10 cellular contexts compared by ENCODE assay signal in the genomic region with DNA sequence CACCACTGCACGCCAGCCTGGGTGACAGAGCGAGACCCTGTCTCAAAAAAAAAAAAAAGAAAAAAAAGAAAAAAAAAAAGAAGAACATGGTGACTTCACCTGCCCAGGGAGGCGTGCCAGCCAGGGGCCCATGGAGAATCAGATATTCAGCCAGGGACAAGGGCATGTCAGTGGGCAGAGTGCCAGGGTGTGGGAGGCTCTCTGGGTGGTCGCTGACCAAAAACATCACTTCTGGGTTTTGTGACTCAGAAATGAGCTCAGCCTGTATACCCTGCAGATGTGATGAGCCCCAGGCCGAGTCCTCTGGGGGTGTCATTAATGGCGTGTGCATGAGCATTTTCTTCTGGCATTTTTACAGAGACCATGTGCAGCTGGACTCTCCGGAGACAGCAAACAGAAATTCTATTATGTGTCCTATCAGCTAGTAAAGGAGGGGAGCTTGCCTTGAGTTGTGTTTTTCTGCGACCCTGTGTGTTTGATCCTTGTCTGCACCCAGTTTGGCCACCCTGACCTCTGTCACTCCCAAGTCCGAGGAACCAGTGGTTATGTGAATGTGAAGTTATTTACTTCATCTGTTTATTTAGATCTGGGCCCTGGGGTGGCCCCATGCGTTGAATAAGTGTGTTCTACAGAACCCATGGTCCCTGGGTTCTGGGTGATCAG. TPM values are rescaled to one million over a fixed set of nuclear protein-coding genes. Genes with fewer than 3 reads are reported as not detected.
A peak's percentile ranks its signal among the peaks of the same experiment; 100 is the strongest.
DNase-seq lines count a peak whose midpoint lies in the region; ATAC-seq and TF ChIP-seq lines count a peak whose summit lies in the region.
"Had no signal": no experiment of that assay in that cellular context is flagged by ENCODE, and none has a peak within 500 bp of the region (broad histone marks: within the 10 kb centered on the region; RNA-seq: fewer than 3 reads in every experiment).

No MANE protein-coding gene starts in this region.

- peak overlapping the region in 5 of 6 donors; percentile 23 to 81 (median 74) for H3K27ac Mint-ChIP-seq in immature natural killer cell

- peaks cover 19% of the 10 kb centered on the region for H3K36me3 Mint-ChIP-seq in activated T-cell treated with anti-CD3 and anti-CD28 coated beads, Interleukin-2, amount 50 U/mL, for 4 hours (ENCODE audit: insufficient read depth)
- peaks cover 9 to 19% (median 14%) of the 10 kb centered on the region in 3 donors for H3K36me3 Mint-ChIP-seq in immature natural killer cell

- in situ Hi-C loops in GM13976 (cut with MboI; ENCODE audit: low sequenced_read_pairs, unreplicated experiment) = no loop called here

- peak; percentile 16 to 56 for DNase-seq in activated CD4-positive, alpha-beta T cell treated with anti-CD3 and anti-CD28 coated beads for 24 hours (ENCODE audit: low read depth in 2 of 2)
- DNase-seq in activated CD4-positive, alpha-beta T cell treated with anti-CD3 and anti-CD28 coated beads, Interleukin-2, amount 50 U/mL, for 4 hours = no peak
- DNase-seq in activated T-cell treated with anti-CD3 and anti-CD28 coated beads, Interleukin-2, amount 50 U/mL, for 4 hours = no peak
- DNase-seq in immature natural killer cell (no peak), GM13976 (ENCODE audit: low spot score) (no peak), SHP77 (lab: John Stamatoyannopoulos, UW) (no peak)
- peak; percentile 49 for DNase-seq in stimulated activated CD8-positive, alpha-beta memory T cell treated with anti-CD3 and anti-CD28 coated beads, Interleukin-4, amount 100 ng/mL, for 24 hours (ENCODE audit: low read depth)
- DNase-seq: NCI-H345 had no signal

- no peak for TF ChIP-seq CTCF in GM13976 (IDR thresholded peaks at IDR 0.05; ENCODE audit: borderline replicate concordance, control extremely low read depth, extremely low read depth, insufficient read depth, missing control alignments)

- no peaks in the 10 kb centered on the region for H3K27me3 Mint-ChIP-seq in activated T-cell treated with anti-CD3 and anti-CD28 coated beads, Interleukin-2, amount 50 U/mL, for 4 hours (ENCODE audit: low read depth)
- peaks cover 5 to 12% (median 10%) of the 10 kb centered on the region in 3 donors for H3K27me3 Mint-ChIP-seq in immature natural killer cell (ENCODE audit: low read depth in 3 of 3)

- peaks cover 68% of the 10 kb centered on the region for H3K4me1 Mint-ChIP-seq in activated T-cell treated with anti-CD3 and anti-CD28 coated beads, Interleukin-2, amount 50 U/mL, for 4 hours (ENCODE audit: low read depth)
- H3K4me1 Mint-ChIP-seq in immature natural killer cell = peaks cover 77 to 92% of the 10 kb centered on the region in 2 donors

- peak; percentile 71 to 83 for ATAC-seq in activated T-cell treated with anti-CD3 and anti-CD28 coated beads, Interleukin-2, amount 50 U/mL, for 4 hours
- ATAC-seq in HG02938 (IDR thresholded peaks at IDR 0.05; ENCODE audit: unreplicated experiment) = no peak
- ATAC-seq: A549 had no signal

- H3K9me3 Mint-ChIP-seq in activated T-cell treated with anti-CD3 and anti-CD28 coated beads, Interleukin-2, amount 50 U/mL, for 4 hours = peaks cover 3% of the 10 kb centered on the region
- peaks cover 5 to 14% (median 7%) of the 10 kb centered on the region in 6 donors for H3K9me3 Mint-ChIP-seq in immature natural killer cell

- no peak overlapping the region for H3K4me3 Mint-ChIP-seq in activated T-cell treated with anti-CD3 and anti-CD28 coated beads, Interleukin-2, amount 50 U/mL, for 4 hours
- peak overlapping the region; percentile 16 to 69 (median 46) for H3K4me3 Mint-ChIP-seq in immature natural killer cell

RNA-seq across cellular contexts. Expression of gene BCR, which starts 53.6 kb away (rescaled TPM):
- total RNA-seq in activated T-cell treated with anti-CD3 and anti-CD28 coated beads, Interleukin-2, amount 50 U/mL, for 4 hours = 10 to 100 TPM; 58.2 to 63.1 (median 61.3) TPM
- 10 to 100 TPM in 1 of 3 donors, 1 to 10 TPM in 2; 4.1 to 12.5 (median 5.6) TPM for polyA plus RNA-seq in immature natural killer cell

Comparison
In these comparisons a context has a peak if more than half of its experiments do, and no peak if none do; other contexts are left out.
1. DNase-seq: peak in activated CD4-positive, alpha-beta T cell treated with anti-CD3 and anti-CD28 coated beads for 24 hours (2 of 2) and stimulated activated CD8-positive, alpha-beta memory T cell treated with anti-CD3 and anti-CD28 coated beads, Interleukin-4, amount 100 ng/mL, for 24 hours (single experiment); none in activated CD4-positive, alpha-beta T cell treated with anti-CD3 and anti-CD28 coated beads, Interleukin-2, amount 50 U/mL, for 4 hours (0 of 2), activated T-cell treated with anti-CD3 and anti-CD28 coated beads, Interleukin-2, amount 50 U/mL, for 4 hours (single experiment), immature natural killer cell (0 of 3), GM13976 (single experiment) and SHP77 (0 of 2).